Comparison of ENCODE assay signal across 8 cellular contexts in the genomic region with DNA sequence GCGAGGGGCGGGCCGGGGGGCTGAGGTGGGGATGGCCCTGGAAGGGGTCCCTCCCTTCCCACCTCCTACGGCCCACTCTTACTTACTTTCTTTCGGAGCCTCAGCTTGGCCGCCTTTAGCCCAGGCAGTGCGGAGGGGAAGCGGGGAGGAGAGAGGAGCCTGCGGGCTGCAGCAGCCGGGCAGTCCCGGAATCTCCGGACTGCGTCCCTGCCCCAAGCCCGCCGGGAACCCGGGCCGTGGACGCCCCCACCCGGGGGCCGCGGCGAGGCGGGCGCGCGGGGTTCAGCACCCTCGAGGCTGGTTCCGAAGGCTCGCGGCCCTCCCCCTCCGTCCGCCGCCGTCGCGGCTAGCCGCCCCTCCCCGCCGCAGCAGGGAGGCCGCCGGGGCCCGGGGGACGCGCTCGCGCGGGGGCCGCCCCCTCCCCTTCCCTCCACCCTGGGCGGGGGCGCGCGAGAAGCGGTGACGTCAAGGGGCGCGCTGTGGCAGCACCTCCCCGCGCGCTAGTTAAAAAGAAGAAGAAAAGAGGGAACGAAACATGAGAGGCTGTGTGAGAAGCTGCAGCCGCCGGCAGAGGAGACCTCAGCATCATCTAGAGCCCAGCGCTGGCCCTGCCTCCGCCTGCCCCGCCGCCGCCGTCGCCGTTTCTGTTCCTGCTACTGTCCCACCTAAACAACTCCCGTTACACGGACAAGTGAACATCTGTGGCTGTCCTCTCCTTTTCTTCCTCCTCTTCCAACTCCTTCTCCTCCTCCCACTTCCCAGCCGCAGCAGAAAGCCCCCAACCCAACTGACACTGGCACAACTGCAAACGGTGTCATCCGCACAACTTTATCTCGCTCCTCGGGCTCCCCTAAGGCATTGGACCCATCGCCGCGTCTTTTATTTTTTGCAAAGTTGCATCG. TPM values are rescaled to one million over a fixed set of nuclear protein-coding genes. Genes with fewer than 3 reads are reported as not detected.
DNase-seq lines count a peak whose midpoint lies in the region; ATAC-seq and TF ChIP-seq lines count a peak whose summit lies in the region.

Gene HHIP, plus strand, starts transcription at position 536 of the 902 bp plus-strand sequence. CDS start 520 bp downstream, outside the sequence.

- intact Hi-C loops in heart left ventricle (cut with DNase I) = no loop called here

- no peak within 1 kb of the TSS for H3K4me3 ChIP-seq in CD4-positive, CD25-positive, alpha-beta regulatory T cell (ENCODE audit: low read depth, low read length)
- peak within 1 kb of the TSS; percentile 79 for H3K4me3 ChIP-seq in adipocyte (ENCODE audit: low read length)
- H3K4me3 ChIP-seq in heart left ventricle = peak within 1 kb of the TSS in 11 of 12 donors; percentile 24 to 61 (median 51)

- WGBS in heart left ventricle, 4 donors = 1 to 3% (median 1%) methylated on average over 22 to 81 of the region's 81 CpGs

- H3K9ac ChIP-seq in adipocyte (ENCODE audit: low read length) = peak within 1 kb of the TSS; percentile 24

- H3K4me3 Mint-ChIP-seq in CD4-positive, CD25-positive, alpha-beta regulatory T cell = peak within 1 kb of the TSS in 3 of 4 donors; percentile 65 to 71 (median 68)

- TF ChIP-seq CTCF in heart left ventricle (IDR thresholded peaks at IDR 0.05) (no peak), omental fat pad (IDR thresholded peaks at IDR 0.05) (no peak)

- H3K4me1 ChIP-seq in CD4-positive, CD25-positive, alpha-beta regulatory T cell (ENCODE audit: control insufficient read depth, insufficient read depth, low read length, poor library complexity, severe bottlenecking) = peaks cover 16% of the 10 kb centered on the region
- H3K4me1 ChIP-seq in adipocyte (ENCODE audit: control insufficient read depth, insufficient read depth, low read length) (peaks cover 7% of the 10 kb centered on the region), heart left ventricle (peaks cover 0 to 27% (median 8%) of the 10 kb centered on the region in 12 donors)

- H3K27ac ChIP-seq in CD4-positive, CD25-positive, alpha-beta regulatory T cell (ENCODE audit: insufficient read depth, low read length, poor library complexity, severe bottlenecking) = no peak within 1 kb of the TSS
- no peak within 1 kb of the TSS for H3K27ac ChIP-seq in heart left ventricle

- peak within 1 kb of the TSS in 2 of 3 donors; percentile 1 to 20 for H3K27ac Mint-ChIP-seq in CD4-positive, CD25-positive, alpha-beta regulatory T cell

- no peaks in the 10 kb centered on the region for H3K36me3 Mint-ChIP-seq in CD4-positive, CD25-positive, alpha-beta regulatory T cell

- peak in 1 of 2 donors; percentile 22 for ATAC-seq in CD4-positive, CD25-positive, alpha-beta regulatory T cell (ENCODE audit: low read depth in 2 of 2)
- ATAC-seq in GM19372 (IDR thresholded peaks at IDR 0.05; ENCODE audit: low read depth, unreplicated experiment) = peak; percentile 54
- ATAC-seq in heart left ventricle = peak in 3 of 4 donors; percentile 68 to 83 (median 73)
- peak; percentile 81 for ATAC-seq in omental fat pad (ENCODE audit: low FRiP score)

- no peaks in the 10 kb centered on the region for H3K36me3 ChIP-seq in CD4-positive, CD25-positive, alpha-beta regulatory T cell (ENCODE audit: control insufficient read depth, insufficient read depth, low read length)
- H3K36me3 ChIP-seq in adipocyte (ENCODE audit: control insufficient read depth, insufficient read depth, low read length, severe bottlenecking) (no peaks in the 10 kb centered on the region), heart left ventricle (no peaks in the 10 kb centered on the region)

- H3K27me3 Mint-ChIP-seq in CD4-positive, CD25-positive, alpha-beta regulatory T cell = peaks cover 46% of the 10 kb centered on the region

- H3K9me3 ChIP-seq in CD4-positive, CD25-positive, alpha-beta regulatory T cell (ENCODE audit: control insufficient read depth in 2 of 2, low read length in 2 of 2) = no peaks in the 10 kb centered on the region
- no peaks in the 10 kb centered on the region for H3K9me3 ChIP-seq in adipocyte (ENCODE audit: control insufficient read depth, low read length)
- no peaks in the 10 kb centered on the region for H3K9me3 ChIP-seq in heart left ventricle

- peaks cover 11 to 18% (median 15%) of the 10 kb centered on the region in 4 donors for H3K4me1 Mint-ChIP-seq in CD4-positive, CD25-positive, alpha-beta regulatory T cell

- no peak for TF ChIP-seq POLR2A in heart left ventricle (IDR thresholded peaks at IDR 0.05)

- peaks cover 0 to 5% (median 0%) of the 10 kb centered on the region in 7 donors for H3K9me3 Mint-ChIP-seq in CD4-positive, CD25-positive, alpha-beta regulatory T cell

- peaks cover 23% of the 10 kb centered on the region for H3K27me3 ChIP-seq in CD4-positive, CD25-positive, alpha-beta regulatory T cell (ENCODE audit: control insufficient read depth, insufficient read depth, low read length)
- H3K27me3 ChIP-seq in adipocyte (replicated peaks; ENCODE audit: control insufficient read depth, insufficient read depth, low read length) = peaks cover 32% of the 10 kb centered on the region
- peaks cover 6 to 58% (median 34%) of the 10 kb centered on the region in 9 donors for H3K27me3 ChIP-seq in heart left ventricle

- peak in 1 of 3 donors; percentile 11 for DNase-seq in CD4-positive, CD25-positive, alpha-beta regulatory T cell
- peak; percentile 29 for DNase-seq in NCI-H345 (lab: John Stamatoyannopoulos, UW)
- peak; percentile 85 for DNase-seq in adipocyte (ENCODE audit: low read depth)
- DNase-seq in heart left ventricle = peak; percentile 21 to 51 (median 30)
- DNase-seq in omental fat pad (ENCODE audit: low spot score) = no peak
- DNase-seq in NCI-H446 (lab: John Stamatoyannopoulos, UW) = no peak
- DNase-seq in amniotic stem cell (lab: John Stamatoyannopoulos, UW) = no peak

RNA-seq across cellular contexts. Expression of gene HHIP, which starts in this region (rescaled TPM):
- total RNA-seq in CD4-positive, CD25-positive, alpha-beta regulatory T cell = not detected
- not detected for polyA plus RNA-seq in CD4-positive, CD25-positive, alpha-beta regulatory T cell
- total RNA-seq in heart left ventricle (1 to 10 TPM in 1 of 9 donors, under 1 TPM in 3, not detected in 5; 0.04 to 3.8 (median 0.18) TPM), omental fat pad (10 to 100 TPM in 1 of 4 donors, 1 to 10 TPM in 2, under 1 TPM in 1; 0.47 to 12.7 (median 1.9) TPM)
- polyA plus RNA-seq in heart left ventricle = under 1 TPM in 1 of 2 donors, not detected in 1; 0.04 TPM

Comparison
In these comparisons a context has a peak if more than half of its experiments do, and no peak if none do; other contexts are left out.
1. DNase-seq: peak in NCI-H345 (single experiment), adipocyte (single experiment) and heart left ventricle (5 of 5); none in omental fat pad (single experiment), NCI-H446 (0 of 2) and amniotic stem cell (single experiment).